ENCODE assay signal across 8 cellular contexts in the genomic region with DNA sequence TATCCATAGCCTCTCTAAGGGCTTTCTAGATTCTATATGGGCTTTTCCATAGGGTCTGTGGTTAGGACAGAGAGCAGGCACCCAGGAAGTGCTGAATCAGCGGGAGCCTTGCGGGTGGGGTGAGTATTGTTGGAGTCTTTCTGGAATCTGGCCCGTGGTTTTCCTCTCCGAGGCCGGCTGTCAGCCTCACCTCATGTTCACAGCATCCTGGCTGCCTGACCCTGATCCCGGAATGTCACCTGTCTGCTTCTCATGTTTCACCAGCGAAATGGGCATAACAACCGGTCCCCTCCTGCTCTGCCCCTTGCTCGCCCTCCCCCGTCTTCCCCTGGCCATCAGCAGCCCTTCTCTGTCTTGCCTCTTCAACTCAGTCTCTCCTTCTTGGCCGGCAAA. TPM values are rescaled to one million over a fixed set of nuclear protein-coding genes. Genes with fewer than 3 reads are reported as not detected.
DNase-seq lines count a peak whose midpoint lies in the region; ATAC-seq, FAIRE-seq and TF ChIP-seq lines count a peak whose summit lies in the region.

No MANE protein-coding gene starts in this region.

- H3K9me3 ChIP-seq in skeletal muscle tissue (ENCODE audit: control insufficient read depth in 3 of 3, low read length in 3 of 3): no peaks in the 10 kb centered on the region

- H3K27me3 Mint-ChIP-seq in T-cell: no peaks in the 10 kb centered on the region

- H3K27ac Mint-ChIP-seq in T-cell: peak overlapping the region; percentile 39 to 60

- H3K4me1 Mint-ChIP-seq in T-cell: peaks cover 62 to 71% (median 64%) of the 10 kb centered on the region in 3 donors

- H3K4me3 ChIP-seq in skeletal muscle tissue (ENCODE audit: low read length in 3 of 3): peak overlapping the region in 2 of 3 donors; percentile 28 to 52

- POLR2A ChIA-PET in T-cell (lab: Charles Lee): no interaction called here

- no peak for TF ChIP-seq POLR2A in GM12891 (IDR thresholded peaks at IDR 0.05; ENCODE audit: low read depth, low read length)

- TF ChIP-seq CTCF in foreskin keratinocyte (conservative IDR thresholded peaks at IDR 0.05): no peak

- H3K4me1 ChIP-seq in foreskin keratinocyte (peaks cover 16% of the 10 kb centered on the region), skeletal muscle tissue (ENCODE audit: control insufficient read depth in 3 of 3, insufficient read depth in 3 of 3, low read length in 3 of 3) (peaks cover 49 to 59% (median 52%) of the 10 kb centered on the region in 3 donors)

- in situ Hi-C loops in G401 (cut with HindIII; ENCODE audit: low sequenced_read_pairs): loop anchor here (5.0 kb wide), 1 partner anchor 33 kb away; no protein-coding TSS in a partner anchor

- no peak for FAIRE-seq in GM12891 (lab: Jason Lieb, UNC)

- DNase-seq in NCI-H2029 treated with DMSO at 0.1 percent for 48 hours (lab: John Stamatoyannopoulos, UW): peak; percentile 11
- DNase-seq in NCI-H2029 (lab: John Stamatoyannopoulos, UW): no peak
- DNase-seq in T-cell: no peak
- DNase-seq in foreskin keratinocyte: peak in 1 of 2 donors; percentile 51
- DNase-seq in GM12891 (ENCODE audit: insufficient read length, low spot score): no peak
- DNase-seq in RPMI8226: no peak
- no peak for DNase-seq in G401 (ENCODE audit: low spot score)

- peak overlapping the region; percentile 4 to 73 (median 61) for H3K9ac ChIP-seq in skeletal muscle tissue (ENCODE audit: low read depth in 1 of 3, low read length in 3 of 3)

- no peak for ATAC-seq in T-cell (replicated peaks in 1 of 4)
- ATAC-seq in foreskin keratinocyte: peak; percentile 52

- peak overlapping the region in 1 of 3 donors; percentile 76 for H3K4me3 Mint-ChIP-seq in T-cell

- H3K27ac ChIP-seq in foreskin keratinocyte: peak overlapping the region; percentile 40
- peak overlapping the region; percentile 86 for H3K27ac ChIP-seq in skeletal muscle tissue (ENCODE audit: low read depth, low read length)

- no peaks in the 10 kb centered on the region for H3K36me3 ChIP-seq in skeletal muscle tissue (ENCODE audit: control insufficient read depth in 3 of 3, insufficient read depth in 3 of 3, low read length in 3 of 3)

- CTCF ChIA-PET in T-cell (lab: Charles Lee): no interaction called here

- no peaks in the 10 kb centered on the region for H3K36me3 Mint-ChIP-seq in T-cell

- no peaks in the 10 kb centered on the region for H3K9me3 Mint-ChIP-seq in T-cell

- no peaks in the 10 kb centered on the region for H3K27me3 ChIP-seq in foreskin keratinocyte
- no peaks in the 10 kb centered on the region for H3K27me3 ChIP-seq in skeletal muscle tissue (ENCODE audit: control insufficient read depth in 3 of 3, insufficient read depth in 3 of 3, low read length in 3 of 3)

TF ChIP-seq in GM12891, 5 proteins besides CTCF, POLR2A, EP300 and RAD21:
- TF ChIP-seq POU2F2 (IDR thresholded peaks at IDR 0.05; ENCODE audit: low read depth, low read length): no peak

RNA-seq across cellular contexts. Expression of a gene that starts 36.5 kb away (rescaled TPM):
- 100 to 1,000 TPM in 2 of 5 donors, 10 to 100 TPM in 3; 39.9 to 326 (median 52.1) TPM for total RNA-seq in T-cell
- total RNA-seq in foreskin keratinocyte: 276 and 302 TPM in 2 replicates
- polyA plus RNA-seq in foreskin keratinocyte: 260 and 285 TPM in 2 replicates
- 87.2 TPM for total RNA-seq in skeletal muscle tissue
- 93.2 TPM for polyA plus RNA-seq in GM12891 (2012; ENCODE audit: low read depth, missing spikeins)
- total RNA-seq in G401 (2014; rRNA removed; shearing (Covaris generic)): 192 and 262 TPM in 2 replicates

RNA-seq across cellular contexts. Expression of a gene that starts 44.5 kb away (rescaled TPM):
- total RNA-seq in T-cell (10 to 100 TPM; 27.1 to 41.4 (median 31.2) TPM), foreskin keratinocyte (23.6 and 26.6 TPM in 2 replicates), skeletal muscle tissue (13.0 TPM)
- polyA plus RNA-seq in foreskin keratinocyte: 18.0 and 19.7 TPM in 2 replicates
- polyA plus RNA-seq in GM12891 (2012; ENCODE audit: low read depth, missing spikeins): 13.7 TPM
- 22.6 and 23.1 TPM in 2 replicates for total RNA-seq in G401 (2014; rRNA removed; shearing (Covaris generic))
